In the genomic region with DNA sequence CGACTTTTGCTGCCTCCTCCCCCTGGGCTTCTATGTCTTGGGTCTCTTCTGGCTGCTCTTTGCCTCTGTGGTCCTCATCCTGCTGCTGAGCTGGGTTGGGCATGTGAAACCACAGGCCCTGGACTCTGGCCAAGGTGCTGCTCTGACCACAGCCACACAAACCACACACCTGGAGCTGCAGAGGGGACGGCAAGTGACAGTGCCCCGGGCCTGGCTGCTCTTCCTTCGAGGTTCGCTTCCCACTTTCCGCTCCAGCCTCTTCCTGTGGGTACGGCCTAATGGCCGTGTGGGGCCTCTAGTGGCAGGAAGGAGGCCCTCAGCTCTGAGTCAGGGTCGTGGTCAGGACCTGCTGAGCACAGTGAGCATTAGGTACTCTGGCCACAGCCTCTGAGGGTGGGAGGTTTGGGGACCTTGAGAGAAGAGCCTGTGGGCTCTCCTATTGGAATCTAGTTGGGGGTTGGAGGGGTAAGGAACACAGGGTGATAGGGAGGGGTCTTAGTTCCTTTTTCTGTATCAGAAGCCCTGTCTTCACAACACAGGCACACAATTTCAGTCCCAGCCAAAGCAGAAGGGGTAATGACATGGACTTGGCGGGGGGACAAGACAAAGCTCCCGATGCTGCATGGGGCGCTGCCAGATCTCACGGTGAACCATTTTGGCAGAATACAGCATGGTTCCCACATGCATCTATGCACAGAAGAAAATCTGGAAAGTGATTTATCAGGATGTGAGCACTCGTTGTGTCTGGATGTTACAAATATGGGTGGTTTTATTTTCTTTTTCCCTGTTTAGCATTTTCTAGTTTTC, we compare ENCODE assay signal across 1 cellular context.
TF ChIP-seq lines count a peak whose summit lies in the region.

No MANE protein-coding gene starts in this region.

TF ChIP-seq in SK-N-SH, 30 proteins besides CTCF, POLR2A, EP300 and RAD21 (continued from another document):
- TF ChIP-seq, protein P1, sequence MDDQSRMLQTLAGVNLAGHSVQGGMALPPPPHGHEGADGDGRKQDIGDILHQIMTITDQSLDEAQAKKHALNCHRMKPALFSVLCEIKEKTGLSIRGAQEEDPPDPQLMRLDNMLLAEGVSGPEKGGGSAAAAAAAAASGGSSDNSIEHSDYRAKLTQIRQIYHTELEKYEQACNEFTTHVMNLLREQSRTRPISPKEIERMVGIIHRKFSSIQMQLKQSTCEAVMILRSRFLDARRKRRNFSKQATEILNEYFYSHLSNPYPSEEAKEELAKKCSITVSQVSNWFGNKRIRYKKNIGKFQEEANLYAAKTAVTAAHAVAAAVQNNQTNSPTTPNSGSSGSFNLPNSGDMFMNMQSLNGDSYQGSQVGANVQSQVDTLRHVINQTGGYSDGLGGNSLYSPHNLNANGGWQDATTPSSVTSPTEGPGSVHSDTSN (IDR thresholded peaks at IDR 0.05): no peak
- TF ChIP-seq SMC3 (IDR thresholded peaks at IDR 0.05; ENCODE audit: low read depth, low read length): peak; percentile 11; the same call in 1 of the 2 replicates
- 0 out of 2 replicates have a peak, but pooled peaks have one; percentile 19 for TF ChIP-seq NFIC (IDR thresholded peaks at IDR 0.05; ENCODE audit: borderline replicate concordance)
